1 cellular context compared by ENCODE assay signal in genomic region chr7:47551550-47552121, GRCh38.
A peak's percentile ranks its signal among the peaks of the same experiment; 100 is the strongest.
TF ChIP-seq lines count a peak whose summit lies in the region.

No MANE protein-coding gene starts in this region.

TF ChIP-seq in HepG2, 621 proteins besides CTCF, POLR2A, EP300 and RAD21 (continued from another document):
- TF ChIP-seq ZBTB43 (CRISPR knock-in tag; conservative IDR thresholded peaks at IDR 0.05) (peak; percentile 79; the same call in 1 of the 2 replicates), ZIK1 (CRISPR knock-in tag; IDR thresholded peaks at IDR 0.05; ENCODE audit: borderline replicate concordance, low read depth) (no peak), ARID5B (CRISPR knock-in tag; IDR thresholded peaks at IDR 0.05) (no peak), HNF4A (CRISPR knock-in tag; IDR thresholded peaks at IDR 0.05) (peak; percentile 33), ZNF383 (CRISPR knock-in tag; IDR thresholded peaks at IDR 0.05; ENCODE audit: borderline replicate concordance) (no peak), SUZ12 (IDR thresholded peaks at IDR 0.05; ENCODE audit: low read depth, low read length) (no peak), SATB2 (CRISPR knock-in tag; IDR thresholded peaks at IDR 0.05) (no peak), ZSCAN25 (CRISPR knock-in tag; IDR thresholded peaks at IDR 0.05) (peak; percentile 81), TEF (CRISPR knock-in tag; IDR thresholded peaks at IDR 0.05) (no peak), ZNF512B (CRISPR knock-in tag; IDR thresholded peaks at IDR 0.05; ENCODE audit: borderline replicate concordance) (no peak), ZNF564 (CRISPR knock-in tag; IDR thresholded peaks at IDR 0.05) (no peak), ZBTB39 (CRISPR knock-in tag; IDR thresholded peaks at IDR 0.05) (no peak)
